ENCODE assay signal across 9 cellular contexts in genomic region chr1:218361298-218362065, GRCh38. TPM values are rescaled to one million over a fixed set of nuclear protein-coding genes. Genes with fewer than 3 reads are reported as not detected.
DNase-seq lines count a peak whose midpoint lies in the region; ATAC-seq and TF ChIP-seq lines count a peak whose summit lies in the region.
"Had no signal": no experiment of that assay in that cellular context is flagged by ENCODE, and none has a peak within 500 bp of the region (broad histone marks: within the 10 kb centered on the region; RNA-seq: fewer than 3 reads in every experiment).

No MANE protein-coding gene starts in this region.

- H3K9me3 Mint-ChIP-seq in GM23338, result no peaks in the 10 kb centered on the region

- H3K4me3 ChIP-seq in A673 (ENCODE audit: low read depth, low read length, poor library complexity, severe bottlenecking), result no peak overlapping the region
- no peak overlapping the region for H3K4me3 ChIP-seq in GM23338
- no peak overlapping the region for H3K4me3 ChIP-seq in Panc1 (ENCODE audit: low read depth in 2 of 2, low read length in 2 of 2)
- no peak overlapping the region for H3K4me3 ChIP-seq in gastroesophageal sphincter
- H3K4me3 ChIP-seq: skin epidermis had no signal

- H4K20me1 ChIP-seq in GM23338 (replicated peaks; ENCODE audit: insufficient read depth), result no peaks in the 10 kb centered on the region

- no peak for TF ChIP-seq EP300 in gastroesophageal sphincter (IDR thresholded peaks at IDR 0.05)

- H3K36me3 ChIP-seq in A673 (ENCODE audit: insufficient read depth, low read length, poor library complexity, severe bottlenecking) (no peaks in the 10 kb centered on the region), GM23338 (ENCODE audit: insufficient read depth) (no peaks in the 10 kb centered on the region), Panc1 (ENCODE audit: control insufficient read depth, insufficient read depth, low read length) (peaks cover 2% of the 10 kb centered on the region; the same call in 1 of the 2 replicates), gastroesophageal sphincter (no peaks in the 10 kb centered on the region)

- H3K4me2 ChIP-seq in GM23338, result no peak overlapping the region

- TF ChIP-seq POLR2A in gastroesophageal sphincter (IDR thresholded peaks at IDR 0.05), result no peak

- H3K27me3 ChIP-seq in A673 (replicated peaks; ENCODE audit: insufficient read depth, low read depth, low read length, poor library complexity) (no peaks in the 10 kb centered on the region), GM23338 (ENCODE audit: insufficient read depth) (no peaks in the 10 kb centered on the region), Panc1 (ENCODE audit: control insufficient read depth, insufficient read depth, low read length) (no peaks in the 10 kb centered on the region), gastroesophageal sphincter (no peaks in the 10 kb centered on the region)

- H3K9me3 ChIP-seq in A673 (ENCODE audit: low read depth, low read length, poor library complexity, severe bottlenecking) (no peaks in the 10 kb centered on the region), Panc1 (ENCODE audit: control insufficient read depth, insufficient read depth, low read depth, low read length) (no peaks in the 10 kb centered on the region), gastroesophageal sphincter (no peaks in the 10 kb centered on the region)

- H3K4me1 ChIP-seq in A673 (ENCODE audit: insufficient read depth, low read length, poor library complexity, severe bottlenecking) (no peaks in the 10 kb centered on the region), GM23338 (ENCODE audit: insufficient read depth) (no peaks in the 10 kb centered on the region; the same call in 1 of the 2 replicates), Panc1 (ENCODE audit: control insufficient read depth, insufficient read depth, low read length) (peaks cover 93% of the 10 kb centered on the region), gastroesophageal sphincter (peaks cover 12 to 55% (median 12%) of the 10 kb centered on the region in 3 donors)

- BruUV-seq in A673 (replicated peaks; lab: Mats Ljungman, UMichigan) (no TSS peak), Panc1 (replicated peaks; lab: Mats Ljungman, UMichigan) (no TSS peak)

- intact Hi-C loops in A673 (cut with micrococcal nuclease; ENCODE audit: unreplicated experiment) (loop anchor here (1.0 to 10.0 kb wide), 2 partner anchors 160 to 613 kb away; no protein-coding TSS in a partner anchor), Panc1 (cut with micrococcal nuclease; ENCODE audit: unreplicated experiment) (loop anchor here (5.0 kb wide), 2 partner anchors 101 to 706 kb away; no protein-coding TSS in a partner anchor)

- no peak overlapping the region for H3K27ac ChIP-seq in A673 (ENCODE audit: low read depth, low read length, poor library complexity, severe bottlenecking)
- H3K27ac ChIP-seq in GM23338 (ENCODE audit: low read depth), result no peak overlapping the region
- peak overlapping the region; percentile 100 for H3K27ac ChIP-seq in Panc1 (ENCODE audit: low read length)
- peak overlapping the region in 2 of 4 donors; percentile 73 to 76 for H3K27ac ChIP-seq in gastroesophageal sphincter
- H3K27ac ChIP-seq: skin epidermis had no signal

- peak; percentile 73 for ATAC-seq in GM23338
- ATAC-seq in Panc1, result peak; percentile 63
- ATAC-seq in gastroesophageal sphincter, result no peak
- ATAC-seq in GM19328 (IDR thresholded peaks at IDR 0.05; ENCODE audit: unreplicated experiment), result no peak
- ATAC-seq in HG03469 (IDR thresholded peaks at IDR 0.05; ENCODE audit: unreplicated experiment), result no peak
- ATAC-seq in HG03378 (IDR thresholded peaks at IDR 0.05; ENCODE audit: unreplicated experiment), result no peak

- CTCF ChIA-PET in A673 (lab: Charles Lee) (interaction anchor here (0.6 kb wide), 1 partner anchor 16 kb away, joined by 3 read pairs; the partner anchor contains the start of gene TGFB2), Panc1 (lab: Charles Lee) (interaction anchor here (0.6 kb wide), 2 partner anchors 43 to 566 kb away, joined by 3 to 9 read pairs; no protein-coding TSS in a partner anchor)

- POLR2A ChIA-PET in A673 (lab: Charles Lee; ENCODE audit: low non-redundant PET) (interaction anchor here (0.6 kb wide), 1 partner anchor 1861 kb away, joined by 3 read pairs; no protein-coding TSS in a partner anchor), Panc1 (lab: Charles Lee) (no interaction called here)

- DNase-seq in A673 (ENCODE audit: low spot score), result peak; percentile 69
- DNase-seq in GM23338 (ENCODE audit: low spot score), result peak; percentile 47
- DNase-seq in Panc1 (ENCODE audit: low read depth, low spot score), result no peak
- DNase-seq in NCI-H1436 (lab: John Stamatoyannopoulos, UW), result no peak

- no peaks in the 10 kb centered on the region for H3K27me3 Mint-ChIP-seq in GM23338 (ENCODE audit: insufficient read depth, low read depth, poor library complexity)

- no peak overlapping the region for H3K4me3 Mint-ChIP-seq in GM23338

- no peaks in the 10 kb centered on the region for H3K79me2 ChIP-seq in GM23338 (replicated peaks; ENCODE audit: insufficient read depth)

- peaks cover 6% of the 10 kb centered on the region; the same call in 1 of the 3 replicates for H3K4me1 Mint-ChIP-seq in GM23338

- H3F3A ChIP-seq in GM23338 (replicated peaks; ENCODE audit: low read depth), result no peaks in the 10 kb centered on the region

- H3K36me3 Mint-ChIP-seq in GM23338 (ENCODE audit: low read depth), result no peaks in the 10 kb centered on the region

- H3K9me2 ChIP-seq in GM23338 (ENCODE audit: insufficient read depth), result no peaks in the 10 kb centered on the region

- TF ChIP-seq CTCF in A673 (conservative IDR thresholded peaks at IDR 0.05; ENCODE audit: low read depth, low read length) (peak; percentile 88), GM23338 (conservative IDR thresholded peaks at IDR 0.05; ENCODE audit: low read depth in 2 of 2) (peak; percentile 73 to 80), Panc1 (IDR thresholded peaks at IDR 0.05) (peak; percentile 86), gastroesophageal sphincter (IDR thresholded peaks at IDR 0.05) (peak; percentile 6 to 64 (median 25))

- H3K27ac Mint-ChIP-seq in GM23338, result no peak overlapping the region

- 65 to 67% methylated on average over 5 to 7 of the region's 7 CpGs for WGBS in gastroesophageal sphincter (ENCODE audit: low coverage in 1 of 2), 2 donors

- in situ Hi-C loops in Panc1 (cut with HindIII; ENCODE audit: low pct_unique_long_range_greater_than_20kb, low sequenced_read_pairs), result no loop called here

- H2AFZ ChIP-seq in GM23338, result no peak overlapping the region

TF ChIP-seq in GM23338, 12 proteins besides CTCF, POLR2A, EP300 and RAD21 (continues in another document):
- TF ChIP-seq STAT1 (IDR thresholded peaks at IDR 0.05; ENCODE audit: unreplicated experiment) (no peak), JUNB (IDR thresholded peaks at IDR 0.05; ENCODE audit: unreplicated experiment) (no peak), EZH2phosphoT487 (IDR thresholded peaks at IDR 0.05; ENCODE audit: unreplicated experiment) (no peak), ZNF331 (CRISPR knock-in tag; IDR thresholded peaks at IDR 0.05; ENCODE audit: low read depth) (no peak), CREB1 (CRISPR knock-in tag; IDR thresholded peaks at IDR 0.05; ENCODE audit: low read depth) (no peak), NANOG (IDR thresholded peaks at IDR 0.05; ENCODE audit: borderline replicate concordance) (no peak), EZH2 (IDR thresholded peaks at IDR 0.05; ENCODE audit: low read depth, unreplicated experiment) (no peak), ZNF114 (CRISPR knock-in tag; IDR thresholded peaks at IDR 0.05) (no peak)
- TF ChIP-seq, protein P1, sequence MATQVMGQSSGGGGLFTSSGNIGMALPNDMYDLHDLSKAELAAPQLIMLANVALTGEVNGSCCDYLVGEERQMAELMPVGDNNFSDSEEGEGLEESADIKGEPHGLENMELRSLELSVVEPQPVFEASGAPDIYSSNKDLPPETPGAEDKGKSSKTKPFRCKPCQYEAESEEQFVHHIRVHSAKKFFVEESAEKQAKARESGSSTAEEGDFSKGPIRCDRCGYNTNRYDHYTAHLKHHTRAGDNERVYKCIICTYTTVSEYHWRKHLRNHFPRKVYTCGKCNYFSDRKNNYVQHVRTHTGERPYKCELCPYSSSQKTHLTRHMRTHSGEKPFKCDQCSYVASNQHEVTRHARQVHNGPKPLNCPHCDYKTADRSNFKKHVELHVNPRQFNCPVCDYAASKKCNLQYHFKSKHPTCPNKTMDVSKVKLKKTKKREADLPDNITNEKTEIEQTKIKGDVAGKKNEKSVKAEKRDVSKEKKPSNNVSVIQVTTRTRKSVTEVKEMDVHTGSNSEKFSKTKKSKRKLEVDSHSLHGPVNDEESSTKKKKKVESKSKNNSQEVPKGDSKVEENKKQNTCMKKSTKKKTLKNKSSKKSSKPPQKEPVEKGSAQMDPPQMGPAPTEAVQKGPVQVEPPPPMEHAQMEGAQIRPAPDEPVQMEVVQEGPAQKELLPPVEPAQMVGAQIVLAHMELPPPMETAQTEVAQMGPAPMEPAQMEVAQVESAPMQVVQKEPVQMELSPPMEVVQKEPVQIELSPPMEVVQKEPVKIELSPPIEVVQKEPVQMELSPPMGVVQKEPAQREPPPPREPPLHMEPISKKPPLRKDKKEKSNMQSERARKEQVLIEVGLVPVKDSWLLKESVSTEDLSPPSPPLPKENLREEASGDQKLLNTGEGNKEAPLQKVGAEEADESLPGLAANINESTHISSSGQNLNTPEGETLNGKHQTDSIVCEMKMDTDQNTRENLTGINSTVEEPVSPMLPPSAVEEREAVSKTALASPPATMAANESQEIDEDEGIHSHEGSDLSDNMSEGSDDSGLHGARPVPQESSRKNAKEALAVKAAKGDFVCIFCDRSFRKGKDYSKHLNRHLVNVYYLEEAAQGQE (IDR thresholded peaks at IDR 0.05; ENCODE audit: unreplicated experiment), result no peak
- TF ChIP-seq, protein P2, sequence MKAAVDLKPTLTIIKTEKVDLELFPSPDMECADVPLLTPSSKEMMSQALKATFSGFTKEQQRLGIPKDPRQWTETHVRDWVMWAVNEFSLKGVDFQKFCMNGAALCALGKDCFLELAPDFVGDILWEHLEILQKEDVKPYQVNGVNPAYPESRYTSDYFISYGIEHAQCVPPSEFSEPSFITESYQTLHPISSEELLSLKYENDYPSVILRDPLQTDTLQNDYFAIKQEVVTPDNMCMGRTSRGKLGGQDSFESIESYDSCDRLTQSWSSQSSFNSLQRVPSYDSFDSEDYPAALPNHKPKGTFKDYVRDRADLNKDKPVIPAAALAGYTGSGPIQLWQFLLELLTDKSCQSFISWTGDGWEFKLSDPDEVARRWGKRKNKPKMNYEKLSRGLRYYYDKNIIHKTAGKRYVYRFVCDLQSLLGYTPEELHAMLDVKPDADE (IDR thresholded peaks at IDR 0.05), result no peak

RNA-seq across cellular contexts. Expression of gene TGFB2, which starts 16.3 kb away (rescaled TPM):
- total RNA-seq in A673 (2021) (1.2 and 1.4 TPM in 2 replicates), Panc1 (2021; ENCODE audit: unreplicated experiment) (58.9 TPM), gastroesophageal sphincter (1 to 10 TPM; 3.3 to 9.4 (median 6.8) TPM)
- 0.19 and 1.4 TPM in 2 replicates for total RNA-seq in GM23338 (2014; rRNA removed; shearing (Covaris generic))
- polyA plus RNA-seq in GM23338 (2016; fragmentation: Nextera tagmentation; extraction: Ambion mirVana), result 0.31 and 0.63 TPM in 2 replicates
- 26.8 TPM for polyA plus RNA-seq in Panc1 (2012; ENCODE audit: insufficient read length)

Comparison
In these comparisons a context has a peak if more than half of its experiments do, and no peak if none do; other contexts are left out.
1. DNase-seq: peak in A673 (single experiment) and GM23338 (single experiment); none in Panc1 (single experiment) and NCI-H1436 (single experiment).
2. CTCF ChIP-seq: peak in every context shown above with its lines; median percentile 88 in A673; 86 in Panc1; 76 in GM23338; 25 in gastroesophageal sphincter.
3. ATAC-seq: peak in GM23338 (single experiment) and Panc1 (single experiment); none in gastroesophageal sphincter (single experiment), GM19328 (single experiment), HG03469 (single experiment) and HG03378 (single experiment).